26 cellular contexts compared by ENCODE assay signal in the genomic region with DNA sequence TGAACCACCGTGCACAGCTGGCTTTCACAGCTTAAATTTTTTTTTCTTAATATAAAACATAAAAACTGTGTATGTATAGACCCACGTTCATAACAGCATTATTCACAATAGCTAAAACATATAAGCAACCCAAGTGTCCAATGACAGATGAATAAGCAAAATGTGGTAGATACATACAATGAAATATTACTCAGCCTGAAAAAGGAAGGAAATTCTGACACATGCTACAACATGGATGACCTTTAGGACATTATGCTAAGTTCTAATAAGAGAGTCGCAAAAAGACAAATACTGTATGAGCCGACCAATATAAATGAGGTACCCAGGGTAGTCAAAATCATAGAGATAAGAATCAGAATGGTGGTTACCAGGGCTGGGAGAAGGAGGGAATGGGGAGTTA. TPM values are rescaled to one million over a fixed set of nuclear protein-coding genes. Genes with fewer than 3 reads are reported as not detected.
A peak's percentile ranks its signal among the peaks of the same experiment; 100 is the strongest.
DNase-seq lines count a peak whose midpoint lies in the region; ATAC-seq and TF ChIP-seq lines count a peak whose summit lies in the region.
"Had no signal": no experiment of that assay in that cellular context is flagged by ENCODE, and none has a peak within 500 bp of the region (broad histone marks: within the 10 kb centered on the region; RNA-seq: fewer than 3 reads in every experiment).

No MANE protein-coding gene starts in this region.

- H3K4me1 Mint-ChIP-seq in activated CD4-positive, alpha-beta T cell treated with anti-CD3 and anti-CD28 coated beads, Interleukin-2, amount 10 ng/mL, durations not matched to agents 24 days and 14 days = peaks cover 6% of the 10 kb centered on the region
- H3K4me1 Mint-ChIP-seq in activated CD4-positive, alpha-beta T cell treated with anti-CD3 and anti-CD28 coated beads for 36 hours = peaks cover 9% of the 10 kb centered on the region
- H3K4me1 Mint-ChIP-seq in CD4-positive, CD25-positive, alpha-beta regulatory T cell = peaks cover 17 to 34% (median 29%) of the 10 kb centered on the region in 4 donors
- H3K4me1 Mint-ChIP-seq in T-cell (peaks cover 19 to 43% (median 20%) of the 10 kb centered on the region in 3 donors), endothelial cell (ENCODE audit: unreplicated experiment) (peaks cover 26% of the 10 kb centered on the region)

- TF ChIP-seq POLR2A in heart left ventricle (IDR thresholded peaks at IDR 0.05) = no peak

- peak overlapping the region; percentile 43 for H3K27ac Mint-ChIP-seq in activated CD4-positive, alpha-beta T cell treated with anti-CD3 and anti-CD28 coated beads, Interleukin-2, amount 10 ng/mL, durations not matched to agents 24 days and 14 days
- H3K27ac Mint-ChIP-seq in activated CD4-positive, alpha-beta T cell treated with anti-CD3 and anti-CD28 coated beads for 36 hours = no peak overlapping the region
- peak overlapping the region in 2 of 3 donors; percentile 14 to 62 for H3K27ac Mint-ChIP-seq in CD4-positive, CD25-positive, alpha-beta regulatory T cell
- H3K27ac Mint-ChIP-seq in T-cell (peak overlapping the region; percentile 36 to 79), endothelial cell (ENCODE audit: unreplicated experiment) (peak overlapping the region; percentile 62)

- no peaks in the 10 kb centered on the region for H3K9me3 Mint-ChIP-seq in activated CD4-positive, alpha-beta T cell treated with anti-CD3 and anti-CD28 coated beads, Interleukin-2, amount 10 ng/mL, durations not matched to agents 24 days and 14 days
- no peaks in the 10 kb centered on the region for H3K9me3 Mint-ChIP-seq in activated CD4-positive, alpha-beta T cell treated with anti-CD3 and anti-CD28 coated beads for 36 hours (ENCODE audit: low read depth)
- H3K9me3 Mint-ChIP-seq in CD4-positive, CD25-positive, alpha-beta regulatory T cell = peaks cover 0 to 2% (median 0%) of the 10 kb centered on the region in 7 donors
- H3K9me3 Mint-ChIP-seq in T-cell (no peaks in the 10 kb centered on the region), endothelial cell (ENCODE audit: unreplicated experiment) (no peaks in the 10 kb centered on the region)

- H3K27me3 ChIP-seq in CD4-positive, CD25-positive, alpha-beta regulatory T cell (ENCODE audit: control insufficient read depth, insufficient read depth, low read length) = no peaks in the 10 kb centered on the region
- H3K27me3 ChIP-seq in heart left ventricle = no peaks in the 10 kb centered on the region
- H3K27me3 ChIP-seq: cardiac muscle cell, colonic mucosa, MG63, SJCRH30 had no signal

- TF ChIP-seq CTCF in endothelial cell (IDR thresholded peaks at IDR 0.05; ENCODE audit: unreplicated experiment) (no peak), heart left ventricle (IDR thresholded peaks at IDR 0.05) (no peak), RWPE1 (conservative IDR thresholded peaks at IDR 0.05; ENCODE audit: low read depth) (no peak)

- POLR2A ChIA-PET in activated CD4-positive, alpha-beta T cell treated with anti-CD3 and anti-CD28 coated beads for 36 hours (lab: Charles Lee) = interaction anchor here (4.8 kb wide), 1 partner anchor 11 kb away, joined by 41 read pairs; no protein-coding TSS in a partner anchor
- POLR2A ChIA-PET in T-cell (lab: Charles Lee) = interaction anchor here (0.9 to 1.2 kb wide), 2 partner anchors 10 to 12 kb away, joined by 3 to 10 read pairs; no protein-coding TSS in a partner anchor
- POLR2A ChIA-PET in RWPE1 (lab: Yijun Ruan, JAX; ENCODE audit: low non-redundant PET) = no interaction called here

- H3K36me3 ChIP-seq in CD4-positive, CD25-positive, alpha-beta regulatory T cell (ENCODE audit: control insufficient read depth, insufficient read depth, low read length) = no peaks in the 10 kb centered on the region
- H3K36me3 ChIP-seq in heart left ventricle = peaks cover 0 to 5% (median 0%) of the 10 kb centered on the region in 9 donors
- H3K36me3 ChIP-seq: cardiac muscle cell, colonic mucosa, MG63 had no signal

- H3K27me3 Mint-ChIP-seq in activated CD4-positive, alpha-beta T cell treated with anti-CD3 and anti-CD28 coated beads, Interleukin-2, amount 10 ng/mL, durations not matched to agents 24 days and 14 days = no peaks in the 10 kb centered on the region
- no peaks in the 10 kb centered on the region for H3K27me3 Mint-ChIP-seq in activated CD4-positive, alpha-beta T cell treated with anti-CD3 and anti-CD28 coated beads for 36 hours
- no peaks in the 10 kb centered on the region for H3K27me3 Mint-ChIP-seq in CD4-positive, CD25-positive, alpha-beta regulatory T cell
- H3K27me3 Mint-ChIP-seq in T-cell (no peaks in the 10 kb centered on the region), endothelial cell (ENCODE audit: unreplicated experiment) (peaks cover 2% of the 10 kb centered on the region)

- H3K4me3 ChIP-seq in CD4-positive, CD25-positive, alpha-beta regulatory T cell (ENCODE audit: low read depth, low read length) = no peak overlapping the region
- H3K4me3 ChIP-seq in heart left ventricle = no peak overlapping the region
- H3K4me3 ChIP-seq: cardiac muscle cell, colonic mucosa, MG63, SJCRH30, skin epidermis had no signal

- peaks cover 49% of the 10 kb centered on the region for H3K4me1 ChIP-seq in CD4-positive, CD25-positive, alpha-beta regulatory T cell (ENCODE audit: control insufficient read depth, insufficient read depth, low read length, poor library complexity, severe bottlenecking)
- peaks cover 0 to 49% (median 14%) of the 10 kb centered on the region in 12 donors for H3K4me1 ChIP-seq in heart left ventricle
- H3K4me1 ChIP-seq: parathyroid adenoma, SJCRH30 had no signal

- H3K36me3 Mint-ChIP-seq in activated CD4-positive, alpha-beta T cell treated with anti-CD3 and anti-CD28 coated beads, Interleukin-2, amount 10 ng/mL, durations not matched to agents 24 days and 14 days (ENCODE audit: low read depth) = peaks cover 11% of the 10 kb centered on the region
- H3K36me3 Mint-ChIP-seq in activated CD4-positive, alpha-beta T cell treated with anti-CD3 and anti-CD28 coated beads for 36 hours (ENCODE audit: low read depth) = no peaks in the 10 kb centered on the region
- peaks cover 6% of the 10 kb centered on the region for H3K36me3 Mint-ChIP-seq in CD4-positive, CD25-positive, alpha-beta regulatory T cell
- H3K36me3 Mint-ChIP-seq in T-cell (peaks cover 2% of the 10 kb centered on the region), endothelial cell (ENCODE audit: low read depth, unreplicated experiment) (peaks cover 2% of the 10 kb centered on the region)

- DNase-seq in activated CD4-positive, alpha-beta T cell treated with anti-CD3 and anti-CD28 coated beads, Interleukin-2, amount 10 ng/mL, durations not matched to agents 24 days and 14 days = no peak
- no peak for DNase-seq in activated CD4-positive, alpha-beta T cell treated with anti-CD3 and anti-CD28 coated beads for 36 hours
- no peak for DNase-seq in CD4-positive, CD25-positive, alpha-beta regulatory T cell
- DNase-seq in T-cell = no peak
- no peak for DNase-seq in endothelial cell (ENCODE audit: low spot score)
- DNase-seq in heart left ventricle = no peak
- DNase-seq in RWPE1 (ENCODE audit: low spot score) = no peak
- DNase-seq in GDM1 (lab: John Stamatoyannopoulos, UW) = no peak
- DNase-seq: activated CD8-positive, alpha-beta memory T cell treated with anti-CD3 and anti-CD28 coated beads for 24 hours; activated naive CD4-positive, alpha-beta T cell treated with Interleukin-2 at 50 U/mL for 16 hours; activated T-cell treated with anti-CD3 and anti-CD28 coated beads, Interleukin-2, amount 50 U/mL, for 1 hour; aorta; colonic mucosa; DMS153; effector CD4-positive, alpha-beta T cell; KBM-7; MG63; NCI-H1105; NCI-H187; NCI-H510A; SJCRH30; stimulated activated naive CD4-positive, alpha-beta T cell treated with Interleukin-2 at 50 U/mL for 16 hours; SW 1271 had no signal

- 94 to 96% (median 95%) methylated on average over 4 of the region's 4 CpGs for WGBS in heart left ventricle, 4 donors

- H3K27ac ChIP-seq in CD4-positive, CD25-positive, alpha-beta regulatory T cell (ENCODE audit: insufficient read depth, low read length, poor library complexity, severe bottlenecking) = peak overlapping the region; percentile 81
- H3K27ac ChIP-seq in heart left ventricle = no peak overlapping the region
- no peak overlapping the region for H3K27ac ChIP-seq in RWPE1
- H3K27ac ChIP-seq: cardiac muscle cell, colonic mucosa, parathyroid adenoma, SJCRH30 had no signal

- intact Hi-C loops in activated CD4-positive, alpha-beta T cell treated with anti-CD3 and anti-CD28 coated beads, Interleukin-2, amount 10 ng/mL, durations not matched to agents 24 days and 14 days (cut with micrococcal nuclease) = no loop called here
- intact Hi-C loops in activated CD4-positive, alpha-beta T cell treated with anti-CD3 and anti-CD28 coated beads for 36 hours (cut with DNase I, micrococcal nuclease) = no loop called here
- intact Hi-C loops in heart left ventricle (cut with DNase I) = no loop called here

- H3K9me3 ChIP-seq in CD4-positive, CD25-positive, alpha-beta regulatory T cell (ENCODE audit: control insufficient read depth in 2 of 2, low read length in 2 of 2) = no peaks in the 10 kb centered on the region
- no peaks in the 10 kb centered on the region for H3K9me3 ChIP-seq in heart left ventricle
- H3K9me3 ChIP-seq: colonic mucosa, MG63, SJCRH30 had no signal

- CTCF ChIA-PET in activated CD4-positive, alpha-beta T cell treated with anti-CD3 and anti-CD28 coated beads for 36 hours (lab: Charles Lee) = interaction anchor here (1.1 to 5.8 kb wide), 6 partner anchors 10 to 117 kb away, joined by 5 to 76 read pairs (median 8); no protein-coding TSS in a partner anchor
- CTCF ChIA-PET in T-cell (lab: Charles Lee) (interaction anchor here in 1 of 2 donors (1.1 to 1.5 kb wide), 5 partner anchors 9 to 60 kb away, joined by 4 to 10 read pairs (median 7); no protein-coding TSS in a partner anchor), RWPE1 (lab: Yijun Ruan, JAX) (interaction anchor here (0.6 kb wide), 1 partner anchor 94 kb away, joined by 4 read pairs; no protein-coding TSS in a partner anchor)

- H3K4me3 Mint-ChIP-seq in activated CD4-positive, alpha-beta T cell treated with anti-CD3 and anti-CD28 coated beads, Interleukin-2, amount 10 ng/mL, durations not matched to agents 24 days and 14 days = no peak overlapping the region
- no peak overlapping the region for H3K4me3 Mint-ChIP-seq in activated CD4-positive, alpha-beta T cell treated with anti-CD3 and anti-CD28 coated beads for 36 hours
- H3K4me3 Mint-ChIP-seq in CD4-positive, CD25-positive, alpha-beta regulatory T cell = peak overlapping the region in 3 of 4 donors; percentile 33 to 71 (median 45)
- H3K4me3 Mint-ChIP-seq in T-cell (peak overlapping the region in 1 of 3 donors; percentile 11), endothelial cell (ENCODE audit: unreplicated experiment) (no peak overlapping the region)

- ATAC-seq in activated CD4-positive, alpha-beta T cell treated with anti-CD3 and anti-CD28 coated beads for 36 hours = no peak
- ATAC-seq in CD4-positive, CD25-positive, alpha-beta regulatory T cell (ENCODE audit: low read depth in 2 of 2) = no peak
- ATAC-seq in T-cell (replicated peaks in 1 of 4) = no peak
- no peak for ATAC-seq in heart left ventricle

RNA-seq across cellular contexts. Expression of a gene that starts 13.8 kb away (rescaled TPM):
- 102 and 105 TPM in 2 replicates for total RNA-seq in activated CD4-positive, alpha-beta T cell treated with anti-CD3 and anti-CD28 coated beads, Interleukin-2, amount 10 ng/mL, durations not matched to agents 24 days and 14 days
- 100 to 1,000 TPM in 1 of 2 experiments, 10 to 100 TPM in 1; 99.7 to 104 TPM for total RNA-seq in activated CD4-positive, alpha-beta T cell treated with anti-CD3 and anti-CD28 coated beads for 36 hours
- total RNA-seq in CD4-positive, CD25-positive, alpha-beta regulatory T cell = 79.4 TPM
- polyA plus RNA-seq in CD4-positive, CD25-positive, alpha-beta regulatory T cell = 10 to 100 TPM; 16.4 to 21.9 (median 19.0) TPM
- total RNA-seq in T-cell = 10 to 100 TPM; 67.5 to 86.5 (median 74.2) TPM
- 81.7 TPM for total RNA-seq in endothelial cell (ENCODE audit: unreplicated experiment)
- total RNA-seq in heart left ventricle = 10 to 100 TPM; 32.2 to 59.7 (median 46.0) TPM
- polyA plus RNA-seq in heart left ventricle = 10 to 100 TPM; 18.4 to 24.1 TPM

Comparison
In these comparisons a context has a peak if more than half of its experiments do, and no peak if none do; other contexts are left out.
1. H3K4me3 Mint-ChIP-seq: peak in CD4-positive, CD25-positive, alpha-beta regulatory T cell (3 of 4); none in activated CD4-positive, alpha-beta T cell treated with anti-CD3 and anti-CD28 coated beads, Interleukin-2, amount 10 ng/mL, durations not matched to agents 24 days and 14 days (single experiment), activated CD4-positive, alpha-beta T cell treated with anti-CD3 and anti-CD28 coated beads for 36 hours (single experiment) and endothelial cell (single experiment).